10 cellular contexts compared by ENCODE assay signal in the genomic region with DNA sequence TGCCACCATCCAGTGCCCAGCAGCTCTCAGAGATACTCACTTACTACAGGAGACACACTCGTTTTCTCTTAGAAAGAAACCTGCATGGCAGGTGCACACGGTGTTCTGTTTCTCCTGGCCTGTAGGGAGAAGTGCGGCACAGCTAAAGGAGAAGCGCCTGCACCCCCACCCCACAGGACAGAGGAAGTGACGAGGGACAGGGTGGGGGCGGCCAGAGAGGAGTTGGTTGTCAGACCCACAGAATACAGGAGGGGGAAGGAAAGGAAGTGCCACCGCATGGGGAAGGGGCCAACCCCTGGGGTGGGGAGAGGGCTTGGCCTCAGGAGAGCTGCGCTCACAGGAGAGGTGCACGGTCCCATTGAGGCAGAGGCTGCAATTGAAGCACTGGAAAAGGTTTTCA. TPM values are rescaled to one million over a fixed set of nuclear protein-coding genes. Genes with fewer than 3 reads are reported as not detected.
DNase-seq lines count a peak whose midpoint lies in the region; ATAC-seq and TF ChIP-seq lines count a peak whose summit lies in the region.
"Had no signal": no experiment of that assay in that cellular context is flagged by ENCODE, and none has a peak within 500 bp of the region (broad histone marks: within the 10 kb centered on the region; RNA-seq: fewer than 3 reads in every experiment).

No MANE protein-coding gene starts in this region.

- TF ChIP-seq POLR2A in upper lobe of left lung (IDR thresholded peaks at IDR 0.05) = no peak

- H3K4me1 Mint-ChIP-seq in activated naive CD8-positive, alpha-beta T cell treated with anti-CD3 and anti-CD28 coated beads, Interleukin-2, amount 10 ng/mL, durations not matched to agents 7 days and 5 days = peaks cover 48% of the 10 kb centered on the region

- DNase-seq in Right ventricle myocardium superior = peak; percentile 63
- DNase-seq in left ventricle myocardium superior = no peak
- DNase-seq in activated naive CD8-positive, alpha-beta T cell treated with anti-CD3 and anti-CD28 coated beads, Interleukin-2, amount 10 ng/mL, durations not matched to agents 7 days and 5 days = peak; percentile 59
- DNase-seq in medulla oblongata (ENCODE audit: extremely low spot score) = peak; percentile 27
- DNase-seq in upper lobe of left lung = peak in 1 of 2 donors; percentile 76
- no peak for DNase-seq in hepatic stellate cell (ENCODE audit: low spot score)
- no peak for DNase-seq in NCI-H1105 (lab: John Stamatoyannopoulos, UW)
- DNase-seq: activated CD4-positive, alpha-beta T cell treated with anti-CD3 and anti-CD28 coated beads, Interleukin-2, amount 50 U/mL, for 1 hour; hippocampal formation had no signal

- no peaks in the 10 kb centered on the region for H3K9me3 Mint-ChIP-seq in activated naive CD8-positive, alpha-beta T cell treated with anti-CD3 and anti-CD28 coated beads, Interleukin-2, amount 10 ng/mL, durations not matched to agents 7 days and 5 days

- peak overlapping the region; percentile 68 for H3K4me3 Mint-ChIP-seq in activated naive CD8-positive, alpha-beta T cell treated with anti-CD3 and anti-CD28 coated beads, Interleukin-2, amount 10 ng/mL, durations not matched to agents 7 days and 5 days

- peak in 1 of 6 experiments; percentile 19 for TF ChIP-seq CTCF in upper lobe of left lung (IDR thresholded peaks at IDR 0.05)

- no peaks in the 10 kb centered on the region for H3K27me3 ChIP-seq in upper lobe of left lung

- H3K9me3 ChIP-seq in upper lobe of left lung = no peaks in the 10 kb centered on the region

- peaks cover 53 to 79% (median 74%) of the 10 kb centered on the region in 4 donors for H3K4me1 ChIP-seq in upper lobe of left lung

- peak overlapping the region in 1 of 4 donors; percentile 11 for H3K4me3 ChIP-seq in upper lobe of left lung

- H3K27ac Mint-ChIP-seq in activated naive CD8-positive, alpha-beta T cell treated with anti-CD3 and anti-CD28 coated beads, Interleukin-2, amount 10 ng/mL, durations not matched to agents 7 days and 5 days = peak overlapping the region; percentile 91

- intact Hi-C loops in Right ventricle myocardium superior (cut with DNase I) (loop anchor here (5.0 kb wide), 1 partner anchor 129 kb away; no protein-coding TSS in a partner anchor), left ventricle myocardium superior (cut with micrococcal nuclease) (no loop called here)

- no peak for TF ChIP-seq EP300 in upper lobe of left lung (IDR thresholded peaks at IDR 0.05)

- H3K27me3 Mint-ChIP-seq in activated naive CD8-positive, alpha-beta T cell treated with anti-CD3 and anti-CD28 coated beads, Interleukin-2, amount 10 ng/mL, durations not matched to agents 7 days and 5 days = no peaks in the 10 kb centered on the region

- no peak for ATAC-seq in Right ventricle myocardium superior (ENCODE audit: poor library complexity)
- no peak for ATAC-seq in left ventricle myocardium superior
- peak; percentile 7 for ATAC-seq in activated naive CD8-positive, alpha-beta T cell treated with anti-CD3 and anti-CD28 coated beads, Interleukin-2, amount 10 ng/mL, durations not matched to agents 7 days and 5 days (ENCODE audit: low read depth)
- ATAC-seq in upper lobe of left lung (ENCODE audit: low FRiP score in 2 of 2) = no peak
- ATAC-seq in GM18517 (IDR thresholded peaks at IDR 0.05; ENCODE audit: unreplicated experiment) = no peak

- H3K36me3 Mint-ChIP-seq in activated naive CD8-positive, alpha-beta T cell treated with anti-CD3 and anti-CD28 coated beads, Interleukin-2, amount 10 ng/mL, durations not matched to agents 7 days and 5 days = peaks cover 31% of the 10 kb centered on the region

- 42 to 58% methylated on average over 9 of the region's 9 CpGs for WGBS in upper lobe of left lung, 2 donors

- H3K27ac ChIP-seq in upper lobe of left lung = peak overlapping the region; percentile 94 to 100 (median 98)

- H3K36me3 ChIP-seq in upper lobe of left lung = peaks cover 45 to 68% (median 63%) of the 10 kb centered on the region in 4 donors

- POLR2A ChIA-PET in activated naive CD8-positive, alpha-beta T cell treated with anti-CD3 and anti-CD28 coated beads, Interleukin-2, amount 10 ng/mL, durations not matched to agents 7 days and 5 days (lab: Charles Lee) = interaction anchor here (1.0 to 10.8 kb wide), 7 partner anchors 10 to 133 kb away, joined by 3 to 122 read pairs (median 6); a partner anchor contains a TSS

RNA-seq across cellular contexts. Expression of a gene that starts 8.8 kb away (rescaled TPM):
- total RNA-seq in Right ventricle myocardium superior (47.9 TPM), left ventricle myocardium superior (44.0 TPM), upper lobe of left lung (100 to 1,000 TPM; 140 to 425 (median 202) TPM)
- total RNA-seq in activated naive CD8-positive, alpha-beta T cell treated with anti-CD3 and anti-CD28 coated beads, Interleukin-2, amount 10 ng/mL, durations not matched to agents 7 days and 5 days = 10 to 100 TPM; 82.9 to 87.1 TPM

RNA-seq across cellular contexts. Expression of a gene that starts 22.5 kb away (rescaled TPM):
- total RNA-seq in Right ventricle myocardium superior (0.22 TPM), left ventricle myocardium superior (0.47 TPM), upper lobe of left lung (1 to 10 TPM in 5 of 6 donors, not detected in 1; 1.1 to 4.8 (median 2.1) TPM)
- total RNA-seq in activated naive CD8-positive, alpha-beta T cell treated with anti-CD3 and anti-CD28 coated beads, Interleukin-2, amount 10 ng/mL, durations not matched to agents 7 days and 5 days = not detected

RNA-seq across cellular contexts. Expression of a gene that starts 42.3 kb away (rescaled TPM):
- total RNA-seq in Right ventricle myocardium superior (not detected), left ventricle myocardium superior (1.7 TPM), upper lobe of left lung (100 to 1,000 TPM; 153 to 594 (median 346) TPM)
- 1 to 10 TPM in 1 of 2 experiments, under 1 TPM in 1; 0.43 to 1.1 TPM for total RNA-seq in activated naive CD8-positive, alpha-beta T cell treated with anti-CD3 and anti-CD28 coated beads, Interleukin-2, amount 10 ng/mL, durations not matched to agents 7 days and 5 days

RNA-seq across cellular contexts. Expression of a gene that starts 50.9 kb away (rescaled TPM):
- total RNA-seq in Right ventricle myocardium superior (23.2 TPM), left ventricle myocardium superior (32.9 TPM), upper lobe of left lung (100 to 1,000 TPM in 5 of 6 donors, 10 to 100 TPM in 1; 84.9 to 207 (median 150) TPM)
- 1 to 10 TPM in 1 of 2 experiments, under 1 TPM in 1; 0.61 to 1.4 TPM for total RNA-seq in activated naive CD8-positive, alpha-beta T cell treated with anti-CD3 and anti-CD28 coated beads, Interleukin-2, amount 10 ng/mL, durations not matched to agents 7 days and 5 days

Comparison
In these comparisons a context has a peak if more than half of its experiments do, and no peak if none do; other contexts are left out.
1. DNase-seq: peak in Right ventricle myocardium superior (single experiment), activated naive CD8-positive, alpha-beta T cell treated with anti-CD3 and anti-CD28 coated beads, Interleukin-2, amount 10 ng/mL, durations not matched to agents 7 days and 5 days (single experiment) and medulla oblongata (single experiment); none in left ventricle myocardium superior (single experiment), hepatic stellate cell (single experiment) and NCI-H1105 (single experiment).
2. RNA of a gene that starts 42.3 kb away (total RNA-seq): 153 to 594 TPM in upper lobe of left lung; 1.7 TPM in left ventricle myocardium superior (single experiment), 0.43 to 1.1 TPM in activated naive CD8-positive, alpha-beta T cell treated with anti-CD3 and anti-CD28 coated beads, Interleukin-2, amount 10 ng/mL, durations not matched to agents 7 days and 5 days and not detected in Right ventricle myocardium superior (single experiment); every median in the first group is over 10 times any median in the second.